In genomic region chr14:60734465-60735242, GRCh38 we compare ENCODE assay signal across 1 cellular context.
TF ChIP-seq lines count a peak whose summit lies in the region.

TSS of gene MNAT1 (plus strand) at chr14:60734761. CDS start at chr14:60734863, 102 bp downstream.

TF ChIP-seq in K562, 482 proteins besides CTCF, POLR2A, EP300 and RAD21 (continued from another document and continues in another):
- TF ChIP-seq ZNF764 (CRISPR knock-in tag; IDR thresholded peaks at IDR 0.05; ENCODE audit: low read depth) (no peak), ARID3B (CRISPR knock-in tag; IDR thresholded peaks at IDR 0.05; ENCODE audit: borderline replicate concordance) (no peak), ZNF12 (CRISPR knock-in tag; IDR thresholded peaks at IDR 0.05) (no peak), TAL1 (IDR thresholded peaks at IDR 0.05) (no peak), XRCC5 (IDR thresholded peaks at IDR 0.05; ENCODE audit: low read depth, low read length) (peak; percentile 98), CHD2 (IDR thresholded peaks at IDR 0.05; ENCODE audit: low read depth, low read length) (no peak), NCOR1 (IDR thresholded peaks at IDR 0.05) (peak; percentile 37; the same call in 1 of the 2 replicates), ZNF75A (CRISPR knock-in tag; IDR thresholded peaks at IDR 0.05) (no peak), PRMT5 (CRISPR knock-in tag; IDR thresholded peaks at IDR 0.05) (no peak), RBM14 (IDR thresholded peaks at IDR 0.05; ENCODE audit: borderline replicate concordance, insufficient read depth, low read depth, low read length) (no peak), VEZF1 (CRISPR knock-in tag; IDR thresholded peaks at IDR 0.05) (peak; percentile 45), ZNF134 (CRISPR knock-in tag; conservative IDR thresholded peaks at IDR 0.05) (no peak), CCAR2 (IDR thresholded peaks at IDR 0.05; ENCODE audit: low read depth, low read length) (no peak), RUNX1 (IDR thresholded peaks at IDR 0.05; ENCODE audit: low read depth) (no peak), ZNF280B (CRISPR knock-in tag; IDR thresholded peaks at IDR 0.05) (no peak), ZBTB8A (IDR thresholded peaks at IDR 0.05; ENCODE audit: partially characterized antibody) (no peak), PHF21A (IDR thresholded peaks at IDR 0.05; ENCODE audit: borderline replicate concordance, low read depth) (no peak), ASH1L (IDR thresholded peaks at IDR 0.05; ENCODE audit: borderline replicate concordance, low read depth, partially characterized antibody) (no peak), MLX (CRISPR knock-in tag; conservative IDR thresholded peaks at IDR 0.05) (no peak), POLR2AphosphoS2 (IDR thresholded peaks at IDR 0.05; ENCODE audit: low read length) (no peak), E2F4 (CRISPR knock-in tag; IDR thresholded peaks at IDR 0.05; ENCODE audit: low read depth) (no peak), ILK (tag; IDR thresholded peaks at IDR 0.05; ENCODE audit: borderline replicate concordance, low read depth) (no peak), ZSCAN32 (CRISPR knock-in tag; IDR thresholded peaks at IDR 0.05) (no peak), FOXP1 (CRISPR knock-in tag; IDR thresholded peaks at IDR 0.05) (no peak), ZNF133 (CRISPR knock-in tag; IDR thresholded peaks at IDR 0.05) (no peak), ZNF274 (IDR thresholded peaks at IDR 0.05; ENCODE audit: borderline replicate concordance, low read depth, low read length) (no peak), HSF4 (CRISPR knock-in tag; IDR thresholded peaks at IDR 0.05; ENCODE audit: borderline replicate concordance) (no peak), TSHZ1 (CRISPR knock-in tag; IDR thresholded peaks at IDR 0.05) (no peak), CCNT2 (IDR thresholded peaks at IDR 0.05; ENCODE audit: borderline replicate concordance, extremely low read depth, insufficient read length, low read depth, low read length) (no peak), ZBTB43 (CRISPR knock-in tag; IDR thresholded peaks at IDR 0.05) (no peak), BRF2 (IDR thresholded peaks at IDR 0.05; ENCODE audit: borderline replicate concordance, insufficient read depth, insufficient read length) (no peak), ZNF695 (CRISPR knock-in tag; IDR thresholded peaks at IDR 0.05) (no peak), L3MBTL2 (IDR thresholded peaks at IDR 0.05) (peak; percentile 42; the same call in 1 of the 2 replicates), CREBBP (IDR thresholded peaks at IDR 0.05; ENCODE audit: low read depth, low read length) (no peak), ZNF407 (IDR thresholded peaks at IDR 0.05; ENCODE audit: low read depth) (no peak), GATAD2A (IDR thresholded peaks at IDR 0.05) (no peak), EHMT2 (IDR thresholded peaks at IDR 0.05) (peak; percentile 51; the same call in 1 of the 2 replicates), SNRNP70 (optimal IDR thresholded peaks at IDR 0.05; ENCODE audit: low read depth, low read length) (no peak), ZNF76 (CRISPR knock-in tag; IDR thresholded peaks at IDR 0.05; ENCODE audit: borderline replicate concordance) (no peak), ZNF707 (CRISPR knock-in tag; conservative IDR thresholded peaks at IDR 0.05) (no peak), ZNF408 (CRISPR knock-in tag; IDR thresholded peaks at IDR 0.05; ENCODE audit: low read depth) (no peak)
